In genomic region chr17:15260376-15261062, GRCh38 we compare ENCODE assay signal across 8 cellular contexts. TPM values are rescaled to one million over a fixed set of nuclear protein-coding genes. Genes with fewer than 3 reads are reported as not detected.
DNase-seq lines count a peak whose midpoint lies in the region; ATAC-seq and TF ChIP-seq lines count a peak whose summit lies in the region.

No MANE protein-coding gene starts in this region.

- H3K27me3 Mint-ChIP-seq in activated T-cell treated with anti-CD3 and anti-CD28 coated beads, Interleukin-2, amount 50 U/mL, for 4 hours (ENCODE audit: low read depth): peaks cover 75% of the 10 kb centered on the region

- peak in 2 of 4 donors; percentile 26 to 29 for TF ChIP-seq POLR2A in esophagus squamous epithelium (IDR thresholded peaks at IDR 0.05)

- 2 to 5% methylated on average over 7 of the region's 59 CpGs for WGBS in esophagus squamous epithelium, 2 donors

- H3K9me3 ChIP-seq in esophagus squamous epithelium: no peaks in the 10 kb centered on the region
- H3K9me3 ChIP-seq in mucosa of rectum (ENCODE audit: control insufficient read depth in 2 of 2, low read length in 2 of 2): no peaks in the 10 kb centered on the region

- peak overlapping the region; percentile 72 for H3K4me3 Mint-ChIP-seq in activated T-cell treated with anti-CD3 and anti-CD28 coated beads, Interleukin-2, amount 50 U/mL, for 4 hours
- peak overlapping the region; percentile 70 for H3K4me3 Mint-ChIP-seq in stimulated activated effector memory CD8-positive, alpha-beta T cell treated with anti-CD3 and anti-CD28 coated beads, Interleukin-12 subunit alpha, Interleukin-12 subunit beta, amount 100 ng/mL, for 72 hours

- H3K27ac ChIP-seq in esophagus squamous epithelium: peak overlapping the region; percentile 85 to 98 (median 94)
- peak overlapping the region; percentile 87 to 90 for H3K27ac ChIP-seq in mucosa of rectum (ENCODE audit: low read depth in 2 of 2, low read length in 2 of 2)

- peaks cover 10 to 92% (median 48%) of the 10 kb centered on the region in 3 donors for H3K4me1 ChIP-seq in esophagus squamous epithelium
- peaks cover 44 to 52% of the 10 kb centered on the region in 2 donors for H3K4me1 ChIP-seq in mucosa of rectum (ENCODE audit: control insufficient read depth in 2 of 2, insufficient read depth in 2 of 2, low read length in 2 of 2)

- intact Hi-C loops in esophagus squamous epithelium (cut with DNase I): loop anchor here (5.0 kb wide), 1 partner anchor 242 kb away; no protein-coding TSS in a partner anchor

- no peak overlapping the region for H3K27ac Mint-ChIP-seq in stimulated activated effector memory CD8-positive, alpha-beta T cell treated with anti-CD3 and anti-CD28 coated beads, Interleukin-12 subunit alpha, Interleukin-12 subunit beta, amount 100 ng/mL, for 72 hours

- peak; percentile 48 to 94 (median 90) for TF ChIP-seq CTCF in esophagus squamous epithelium (IDR thresholded peaks at IDR 0.05)

- peak overlapping the region; percentile 76 to 84 for H3K9ac ChIP-seq in mucosa of rectum (ENCODE audit: low read depth in 1 of 2, low read length in 2 of 2)

- no peaks in the 10 kb centered on the region for H3K36me3 ChIP-seq in H7 (replicated peaks; ENCODE audit: control insufficient read depth, insufficient read depth, low read length)
- H3K36me3 ChIP-seq in esophagus squamous epithelium: peaks cover 0 to 20% (median 0%) of the 10 kb centered on the region in 3 donors
- peaks cover 0 to 5% of the 10 kb centered on the region in 2 donors for H3K36me3 ChIP-seq in mucosa of rectum (ENCODE audit: control insufficient read depth in 2 of 2, insufficient read depth in 2 of 2, low read length in 2 of 2)

- H3K27me3 ChIP-seq in H7 (ENCODE audit: control insufficient read depth, insufficient read depth, low read length): peaks cover 60% of the 10 kb centered on the region
- H3K27me3 ChIP-seq in esophagus squamous epithelium: peaks cover 0 to 71% (median 4%) of the 10 kb centered on the region in 4 donors
- no peaks in the 10 kb centered on the region for H3K27me3 ChIP-seq in mucosa of rectum (ENCODE audit: control insufficient read depth in 2 of 2, insufficient read depth in 2 of 2, low read length in 2 of 2)

- ATAC-seq in activated T-cell treated with anti-CD3 and anti-CD28 coated beads, Interleukin-2, amount 50 U/mL, for 4 hours: peak; percentile 77 to 82
- ATAC-seq in stimulated activated effector memory CD8-positive, alpha-beta T cell treated with anti-CD3 and anti-CD28 coated beads, Interleukin-12 subunit alpha, Interleukin-12 subunit beta, amount 100 ng/mL, for 72 hours: peak; percentile 84
- no peak for ATAC-seq in HG03175 (IDR thresholded peaks at IDR 0.05; ENCODE audit: unreplicated experiment)

- DNase-seq in COLO668 (lab: John Stamatoyannopoulos, UW; ENCODE audit: unreplicated experiment) (peak; percentile 36), H7 (peak; percentile 94), NCI-H82 treated with DMSO at 0.1 percent for 48 hours (lab: John Stamatoyannopoulos, UW; ENCODE audit: unreplicated experiment) (peak; percentile 28), esophagus squamous epithelium (lab: John Stamatoyannopoulos, UW) (no peak)
- peak; percentile 17 for DNase-seq in activated T-cell treated with anti-CD3 and anti-CD28 coated beads, Interleukin-2, amount 50 U/mL, for 4 hours
- peak; percentile 67 to 80 for DNase-seq in stimulated activated effector memory CD8-positive, alpha-beta T cell treated with anti-CD3 and anti-CD28 coated beads, Interleukin-12 subunit alpha, Interleukin-12 subunit beta, amount 100 ng/mL, for 72 hours (ENCODE audit: low spot score in 2 of 2)

- peak overlapping the region; percentile 78 for H3K4me3 ChIP-seq in H7 (ENCODE audit: insufficient read depth, low read depth, low read length)
- peak overlapping the region; percentile 34 to 77 (median 62) for H3K4me3 ChIP-seq in esophagus squamous epithelium
- H3K4me3 ChIP-seq in mucosa of rectum (ENCODE audit: low read length in 2 of 2): peak overlapping the region; percentile 77 to 78

- peaks cover 11% of the 10 kb centered on the region for H3K4me1 Mint-ChIP-seq in activated T-cell treated with anti-CD3 and anti-CD28 coated beads, Interleukin-2, amount 50 U/mL, for 4 hours (ENCODE audit: low read depth)
- peaks cover 31% of the 10 kb centered on the region for H3K4me1 Mint-ChIP-seq in stimulated activated effector memory CD8-positive, alpha-beta T cell treated with anti-CD3 and anti-CD28 coated beads, Interleukin-12 subunit alpha, Interleukin-12 subunit beta, amount 100 ng/mL, for 72 hours

- no peaks in the 10 kb centered on the region for H3K36me3 Mint-ChIP-seq in activated T-cell treated with anti-CD3 and anti-CD28 coated beads, Interleukin-2, amount 50 U/mL, for 4 hours (ENCODE audit: insufficient read depth)
- H3K36me3 Mint-ChIP-seq in stimulated activated effector memory CD8-positive, alpha-beta T cell treated with anti-CD3 and anti-CD28 coated beads, Interleukin-12 subunit alpha, Interleukin-12 subunit beta, amount 100 ng/mL, for 72 hours: no peaks in the 10 kb centered on the region

- H3K9me3 Mint-ChIP-seq in activated T-cell treated with anti-CD3 and anti-CD28 coated beads, Interleukin-2, amount 50 U/mL, for 4 hours: no peaks in the 10 kb centered on the region
- no peaks in the 10 kb centered on the region for H3K9me3 Mint-ChIP-seq in stimulated activated effector memory CD8-positive, alpha-beta T cell treated with anti-CD3 and anti-CD28 coated beads, Interleukin-12 subunit alpha, Interleukin-12 subunit beta, amount 100 ng/mL, for 72 hours

RNA-seq across cellular contexts. Expression of gene PMP22, which starts 4.6 kb away (rescaled TPM):
- total RNA-seq in H7 (2014; rRNA removed; shearing (Covaris generic)): 5.5 and 8.4 TPM in 2 replicates
- total RNA-seq in activated T-cell treated with anti-CD3 and anti-CD28 coated beads, Interleukin-2, amount 50 U/mL, for 4 hours: under 1 TPM in 2 of 3 donors, not detected in 1; 0.32 to 0.41 TPM
- 100 to 1,000 TPM in 1 of 4 donors, 10 to 100 TPM in 2, 1 to 10 TPM in 1; 4.0 to 102 (median 27.3) TPM for total RNA-seq in esophagus squamous epithelium
